ENCODE assay signal across 19 cellular contexts in the genomic region with DNA sequence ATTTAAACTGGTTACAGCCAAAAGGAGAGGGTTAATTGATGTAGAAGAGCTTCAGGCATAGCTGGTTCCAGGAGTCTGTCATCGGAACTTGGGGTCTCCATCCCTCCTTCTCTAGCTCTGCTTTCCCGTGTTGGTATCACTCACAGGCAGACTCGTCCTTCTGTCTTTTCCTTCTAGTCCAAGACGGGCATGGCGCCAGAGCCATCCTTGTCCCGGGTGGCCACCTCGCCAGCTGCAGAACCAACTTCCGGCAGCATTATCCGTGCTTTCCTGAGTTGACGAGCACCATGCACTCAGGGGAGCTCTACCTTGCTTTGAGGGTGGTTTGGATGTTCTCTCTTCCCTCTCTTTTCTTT. TPM values are rescaled to one million over a fixed set of nuclear protein-coding genes. Genes with fewer than 3 reads are reported as not detected.
DNase-seq lines count a peak whose midpoint lies in the region; ATAC-seq and TF ChIP-seq lines count a peak whose summit lies in the region.
"Had no signal": no experiment of that assay in that cellular context is flagged by ENCODE, and none has a peak within 500 bp of the region (broad histone marks: within the 10 kb centered on the region; RNA-seq: fewer than 3 reads in every experiment).

No MANE protein-coding gene starts in this region.

- H3K36me3 ChIP-seq in GM23338 (ENCODE audit: insufficient read depth) (no peaks in the 10 kb centered on the region), right atrium auricular region (no peaks in the 10 kb centered on the region), rectal smooth muscle tissue (ENCODE audit: control insufficient read depth, insufficient read depth, low read length) (no peaks in the 10 kb centered on the region), prostate gland (no peaks in the 10 kb centered on the region)
- H3K36me3 ChIP-seq: MG63, WERI-Rb-1 had no signal

- H3K27ac Mint-ChIP-seq in GM23338 (peak overlapping the region; percentile 74; the same call in 1 of the 2 replicates), chondrocyte (ENCODE audit: unreplicated experiment) (peak overlapping the region; percentile 36)
- H3K27ac Mint-ChIP-seq in activated CD8-positive, alpha-beta T cell treated with anti-CD3 and anti-CD28 coated beads, Interleukin-2, amount 10 ng/mL, durations not matched to agents 7 days and 5 days: no peak overlapping the region
- H3K27ac Mint-ChIP-seq: CD8-positive, alpha-beta T cell; T-helper 1 cell treated with Interleukin-12 subunit alpha and Interleukin-12 subunit beta and Interleukin-4 antibody, amounts not matched to agents 30 μg/mL and 1 μg/mL, for 36 hours had no signal

- H3K9me2 ChIP-seq in GM23338 (ENCODE audit: insufficient read depth): no peaks in the 10 kb centered on the region

- no peaks in the 10 kb centered on the region for H3K36me3 Mint-ChIP-seq in GM23338 (ENCODE audit: low read depth)
- H3K36me3 Mint-ChIP-seq in chondrocyte (ENCODE audit: low read depth): no peaks in the 10 kb centered on the region
- H3K36me3 Mint-ChIP-seq in activated CD8-positive, alpha-beta T cell treated with anti-CD3 and anti-CD28 coated beads, Interleukin-2, amount 10 ng/mL, durations not matched to agents 7 days and 5 days (ENCODE audit: low read depth): no peaks in the 10 kb centered on the region
- H3K36me3 Mint-ChIP-seq: CD8-positive, alpha-beta T cell had no signal

- no peaks in the 10 kb centered on the region for H4K20me1 ChIP-seq in GM23338 (replicated peaks; ENCODE audit: insufficient read depth)

- DNase-seq in GM23338 (ENCODE audit: low spot score) (no peak), chondrocyte (ENCODE audit: low spot score) (peak; percentile 69), right atrium auricular region (ENCODE audit: low spot score) (no peak), prostate gland (ENCODE audit: low spot score) (no peak), UCSD-AML1 (lab: John Stamatoyannopoulos, UW; ENCODE audit: unreplicated experiment) (no peak)
- no peak for DNase-seq in activated CD4-positive, CD25-positive, alpha-beta regulatory T cell (lab: John Stamatoyannopoulos, UW)
- no peak for DNase-seq in activated CD8-positive, alpha-beta T cell treated with anti-CD3 and anti-CD28 coated beads, Interleukin-2, amount 10 ng/mL, durations not matched to agents 7 days and 5 days
- DNase-seq: activated CD8-positive, alpha-beta memory T cell treated with anti-CD3 and anti-CD28 coated beads for 24 hours; CD8-positive, alpha-beta T cell; central memory CD4-positive, alpha-beta T cell; effector memory CD4-positive, alpha-beta T cell; MG63; NCI-H2227 treated with DMSO at 0.1 percent for 48 hours; stimulated activated naive CD4-positive, alpha-beta T cell treated with Interleukin-2 at 50 U/mL for 16 hours; WERI-Rb-1 had no signal

- H3K27ac ChIP-seq in GM23338 (ENCODE audit: low read depth) (no peak overlapping the region), right atrium auricular region (peak overlapping the region; percentile 72 to 90), rectal smooth muscle tissue (ENCODE audit: low read depth, low read length) (peak overlapping the region; percentile 60), prostate gland (no peak overlapping the region)
- H3K27ac ChIP-seq: parathyroid adenoma, WERI-Rb-1 had no signal

- CTCF ChIA-PET in activated CD8-positive, alpha-beta T cell treated with anti-CD3 and anti-CD28 coated beads, Interleukin-2, amount 10 ng/mL, durations not matched to agents 7 days and 5 days (lab: Charles Lee): no interaction called here

- no peak overlapping the region for H2AFZ ChIP-seq in GM23338
- H2AFZ ChIP-seq: parathyroid adenoma had no signal

- H3K9me3 Mint-ChIP-seq in GM23338: no peaks in the 10 kb centered on the region
- H3K9me3 Mint-ChIP-seq in chondrocyte (ENCODE audit: low read depth): no peaks in the 10 kb centered on the region
- no peaks in the 10 kb centered on the region for H3K9me3 Mint-ChIP-seq in activated CD8-positive, alpha-beta T cell treated with anti-CD3 and anti-CD28 coated beads, Interleukin-2, amount 10 ng/mL, durations not matched to agents 7 days and 5 days (ENCODE audit: insufficient read depth)
- H3K9me3 Mint-ChIP-seq: CD8-positive, alpha-beta T cell; T-helper 1 cell treated with Interleukin-12 subunit alpha and Interleukin-12 subunit beta and Interleukin-4 antibody, amounts not matched to agents 30 μg/mL and 1 μg/mL, for 36 hours had no signal

- H3K4me1 Mint-ChIP-seq in GM23338 (no peaks in the 10 kb centered on the region; the same call in 2 of the 3 replicates), chondrocyte (ENCODE audit: low read depth) (peaks cover 18% of the 10 kb centered on the region)
- H3K4me1 Mint-ChIP-seq in activated CD8-positive, alpha-beta T cell treated with anti-CD3 and anti-CD28 coated beads, Interleukin-2, amount 10 ng/mL, durations not matched to agents 7 days and 5 days (ENCODE audit: low read depth): no peaks in the 10 kb centered on the region

- H3K4me1 ChIP-seq in GM23338 (ENCODE audit: insufficient read depth): no peaks in the 10 kb centered on the region
- peaks cover 0 to 44% of the 10 kb centered on the region in 2 donors for H3K4me1 ChIP-seq in right atrium auricular region
- peaks cover 13% of the 10 kb centered on the region for H3K4me1 ChIP-seq in rectal smooth muscle tissue (ENCODE audit: control insufficient read depth, insufficient read depth, low read length)
- H3K4me1 ChIP-seq in prostate gland (replicated peaks): peaks cover 3% of the 10 kb centered on the region
- H3K4me1 ChIP-seq: parathyroid adenoma had no signal

- no peaks in the 10 kb centered on the region for H3K9me3 ChIP-seq in right atrium auricular region
- H3K9me3 ChIP-seq in prostate gland: no peaks in the 10 kb centered on the region
- H3K9me3 ChIP-seq: MG63 had no signal

- POLR2A ChIA-PET in activated CD8-positive, alpha-beta T cell treated with anti-CD3 and anti-CD28 coated beads, Interleukin-2, amount 10 ng/mL, durations not matched to agents 7 days and 5 days (lab: Charles Lee): interaction anchor here (0.5 to 1.1 kb wide), 2 partner anchors 160 to 687 kb away, joined by 3 read pairs; no protein-coding TSS in a partner anchor

- no peak overlapping the region for H3K9ac ChIP-seq in rectal smooth muscle tissue (ENCODE audit: low read length)
- H3K9ac ChIP-seq: parathyroid adenoma had no signal

- H3K4me2 ChIP-seq in GM23338: no peak overlapping the region

- intact Hi-C loops in prostate gland (cut with DNase I): loop anchor here (10.0 kb wide), 1 partner anchor 139 kb away; no protein-coding TSS in a partner anchor

- no peak overlapping the region for H3K4me3 Mint-ChIP-seq in GM23338
- no peak overlapping the region for H3K4me3 Mint-ChIP-seq in chondrocyte (ENCODE audit: unreplicated experiment)
- H3K4me3 Mint-ChIP-seq in activated CD8-positive, alpha-beta T cell treated with anti-CD3 and anti-CD28 coated beads, Interleukin-2, amount 10 ng/mL, durations not matched to agents 7 days and 5 days: no peak overlapping the region
- H3K4me3 Mint-ChIP-seq: CD8-positive, alpha-beta T cell; T-helper 1 cell treated with Interleukin-12 subunit alpha and Interleukin-12 subunit beta and Interleukin-4 antibody, amounts not matched to agents 30 μg/mL and 1 μg/mL, for 36 hours had no signal

- TF ChIP-seq CTCF in GM23338 (conservative IDR thresholded peaks at IDR 0.05; ENCODE audit: low read depth in 2 of 2) (no peak), chondrocyte (IDR thresholded peaks at IDR 0.05) (no peak), right atrium auricular region (IDR thresholded peaks at IDR 0.05) (no peak), prostate gland (IDR thresholded peaks at IDR 0.05) (no peak)

- no peak for ATAC-seq in GM23338
- ATAC-seq in activated CD8-positive, alpha-beta T cell treated with anti-CD3 and anti-CD28 coated beads, Interleukin-2, amount 10 ng/mL, durations not matched to agents 7 days and 5 days: no peak
- ATAC-seq: CD8-positive, alpha-beta T cell had no signal

- H3K4me3 ChIP-seq in GM23338 (no peak overlapping the region), right atrium auricular region (no peak overlapping the region), rectal smooth muscle tissue (ENCODE audit: low read length) (no peak overlapping the region), prostate gland (no peak overlapping the region)
- H3K4me3 ChIP-seq: MG63 had no signal

- no peaks in the 10 kb centered on the region for H3K27me3 ChIP-seq in GM23338 (ENCODE audit: insufficient read depth)
- H3K27me3 ChIP-seq in right atrium auricular region: no peaks in the 10 kb centered on the region
- H3K27me3 ChIP-seq in rectal smooth muscle tissue (ENCODE audit: control insufficient read depth, insufficient read depth, low read length): peaks cover 2% of the 10 kb centered on the region
- H3K27me3 ChIP-seq in prostate gland (replicated peaks; ENCODE audit: insufficient read depth): no peaks in the 10 kb centered on the region
- H3K27me3 ChIP-seq: MG63 had no signal

- no peak for TF ChIP-seq POLR2A in prostate gland (IDR thresholded peaks at IDR 0.05)

- peaks cover 6% of the 10 kb centered on the region for H3K27me3 Mint-ChIP-seq in GM23338 (ENCODE audit: insufficient read depth, low read depth, poor library complexity)
- H3K27me3 Mint-ChIP-seq in chondrocyte (ENCODE audit: low read depth): peaks cover 15% of the 10 kb centered on the region
- no peaks in the 10 kb centered on the region for H3K27me3 Mint-ChIP-seq in activated CD8-positive, alpha-beta T cell treated with anti-CD3 and anti-CD28 coated beads, Interleukin-2, amount 10 ng/mL, durations not matched to agents 7 days and 5 days (ENCODE audit: low read depth)

- H3F3A ChIP-seq in GM23338 (replicated peaks; ENCODE audit: low read depth): no peaks in the 10 kb centered on the region

- H3K79me2 ChIP-seq in GM23338 (replicated peaks; ENCODE audit: insufficient read depth): no peaks in the 10 kb centered on the region
- H3K79me2 ChIP-seq: parathyroid adenoma had no signal

- 97% methylated on average over 10 of the region's 10 CpGs for WGBS in prostate gland

TF ChIP-seq in GM23338, 12 proteins besides CTCF, POLR2A, EP300 and RAD21 (continues in another document):
- TF ChIP-seq STAT1 (IDR thresholded peaks at IDR 0.05; ENCODE audit: unreplicated experiment) (no peak), JUNB (IDR thresholded peaks at IDR 0.05; ENCODE audit: unreplicated experiment) (no peak), ZNF331 (CRISPR knock-in tag; IDR thresholded peaks at IDR 0.05; ENCODE audit: low read depth) (no peak)

RNA-seq across cellular contexts. Expression of a gene that starts 14.7 kb away (rescaled TPM):
- not detected in 2 replicates for total RNA-seq in GM23338 (2014; rRNA removed; shearing (Covaris generic))
- not detected in 2 replicates for polyA plus RNA-seq in GM23338 (2016; fragmentation: Nextera tagmentation; extraction: Ambion mirVana)
- total RNA-seq in chondrocyte (not detected in 3 replicates), right atrium auricular region (not detected), prostate gland (not detected)
- total RNA-seq in activated CD8-positive, alpha-beta T cell treated with anti-CD3 and anti-CD28 coated beads, Interleukin-2, amount 10 ng/mL, durations not matched to agents 7 days and 5 days: not detected
- total RNA-seq: CD8-positive, alpha-beta T cell; fibroblast of villous mesenchyme had no signal

Comparison
In these comparisons a context has a peak if more than half of its experiments do, and no peak if none do; other contexts are left out.
1. H3K27ac ChIP-seq: peak in right atrium auricular region (2 of 2) and rectal smooth muscle tissue (single experiment); none in GM23338 (single experiment) and prostate gland (0 of 2).